ENCODE assay signal across 23 cellular contexts in the genomic region with DNA sequence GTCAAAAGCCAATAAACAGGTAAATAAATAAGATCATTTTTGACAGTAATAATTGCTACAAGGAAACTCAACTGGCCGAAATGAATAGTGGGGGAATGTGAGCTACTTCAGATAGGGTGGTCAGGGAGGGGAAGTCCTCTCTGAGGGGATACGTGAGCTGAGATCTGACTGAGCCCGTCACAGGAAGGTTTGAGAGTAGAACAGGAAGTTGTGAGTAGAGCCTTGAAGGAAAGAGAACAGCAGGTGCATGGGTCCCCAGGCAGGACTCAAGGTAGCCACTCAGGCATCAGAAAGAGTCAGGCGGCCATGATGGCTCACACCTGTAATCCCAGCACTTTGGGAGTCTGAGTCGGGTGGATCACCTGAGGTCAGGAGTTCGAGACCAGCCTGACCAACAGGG. TPM values are rescaled to one million over a fixed set of nuclear protein-coding genes. Genes with fewer than 3 reads are reported as not detected.
DNase-seq lines count a peak whose midpoint lies in the region; ATAC-seq and TF ChIP-seq lines count a peak whose summit lies in the region.
"Had no signal": no experiment of that assay in that cellular context is flagged by ENCODE, and none has a peak within 500 bp of the region (broad histone marks: within the 10 kb centered on the region; RNA-seq: fewer than 3 reads in every experiment).

No MANE protein-coding gene starts in this region.

- peaks cover 26% of the 10 kb centered on the region for H3K4me1 Mint-ChIP-seq in activated CD8-positive, alpha-beta memory T cell treated with anti-CD3 and anti-CD28 coated beads, Interleukin-2, amount 10 ng/mL, durations not matched to agents 7 days and 5 days
- H3K4me1 Mint-ChIP-seq in activated B cell treated with CpG ODN at 0.5 μM for 24 hours (peaks cover 46% of the 10 kb centered on the region), glutamatergic neuron (ENCODE audit: low read depth, unreplicated experiment) (peaks cover 11% of the 10 kb centered on the region)
- H3K4me1 Mint-ChIP-seq in stimulated activated naive B cell treated with anti-CD40 and anti-IgM and Interleukin-4, amounts not matched to agents 10 μg/mL and 1 μg/mL and 100 μg/mL, for 72 hours = peaks cover 33 to 49% of the 10 kb centered on the region in 2 donors

- H3K4me3 Mint-ChIP-seq in activated CD8-positive, alpha-beta memory T cell treated with anti-CD3 and anti-CD28 coated beads, Interleukin-2, amount 10 ng/mL, durations not matched to agents 7 days and 5 days = no peak overlapping the region
- H3K4me3 Mint-ChIP-seq in activated B cell treated with CpG ODN at 0.5 μM for 24 hours (no peak overlapping the region), glutamatergic neuron (ENCODE audit: unreplicated experiment) (peak overlapping the region; percentile 52)
- no peak overlapping the region for H3K4me3 Mint-ChIP-seq in stimulated activated naive B cell treated with anti-CD40 and anti-IgM and Interleukin-4, amounts not matched to agents 10 μg/mL and 1 μg/mL and 100 μg/mL, for 72 hours

- POLR2A ChIA-PET in activated B cell treated with CpG ODN at 0.5 μM for 24 hours (lab: Charles Lee) = interaction anchor here (1.1 kb wide), 1 partner anchor 86 kb away, joined by 4 read pairs; no protein-coding TSS in a partner anchor

- no peaks in the 10 kb centered on the region for H3K27me3 Mint-ChIP-seq in activated CD8-positive, alpha-beta memory T cell treated with anti-CD3 and anti-CD28 coated beads, Interleukin-2, amount 10 ng/mL, durations not matched to agents 7 days and 5 days
- no peaks in the 10 kb centered on the region for H3K27me3 Mint-ChIP-seq in activated B cell treated with CpG ODN at 0.5 μM for 24 hours
- H3K27me3 Mint-ChIP-seq in glutamatergic neuron (ENCODE audit: unreplicated experiment) = peaks cover 2% of the 10 kb centered on the region
- no peaks in the 10 kb centered on the region for H3K27me3 Mint-ChIP-seq in stimulated activated naive B cell treated with anti-CD40 and anti-IgM and Interleukin-4, amounts not matched to agents 10 μg/mL and 1 μg/mL and 100 μg/mL, for 72 hours

- no peaks in the 10 kb centered on the region for H3K9me3 Mint-ChIP-seq in activated CD8-positive, alpha-beta memory T cell treated with anti-CD3 and anti-CD28 coated beads, Interleukin-2, amount 10 ng/mL, durations not matched to agents 7 days and 5 days (ENCODE audit: low read depth)
- H3K9me3 Mint-ChIP-seq in activated B cell treated with CpG ODN at 0.5 μM for 24 hours (no peaks in the 10 kb centered on the region), glutamatergic neuron (ENCODE audit: unreplicated experiment) (peaks cover 4% of the 10 kb centered on the region)
- no peaks in the 10 kb centered on the region for H3K9me3 Mint-ChIP-seq in stimulated activated naive B cell treated with anti-CD40 and anti-IgM and Interleukin-4, amounts not matched to agents 10 μg/mL and 1 μg/mL and 100 μg/mL, for 72 hours

- H3K27ac Mint-ChIP-seq in activated CD8-positive, alpha-beta memory T cell treated with anti-CD3 and anti-CD28 coated beads, Interleukin-2, amount 10 ng/mL, durations not matched to agents 7 days and 5 days = peak overlapping the region; percentile 72
- H3K27ac Mint-ChIP-seq in activated B cell treated with CpG ODN at 0.5 μM for 24 hours (peak overlapping the region; percentile 84), glutamatergic neuron (ENCODE audit: unreplicated experiment) (peak overlapping the region; percentile 55)
- peak overlapping the region; percentile 87 for H3K27ac Mint-ChIP-seq in stimulated activated naive B cell treated with anti-CD40 and anti-IgM and Interleukin-4, amounts not matched to agents 10 μg/mL and 1 μg/mL and 100 μg/mL, for 72 hours

- peaks cover 21% of the 10 kb centered on the region for H3K36me3 Mint-ChIP-seq in activated CD8-positive, alpha-beta memory T cell treated with anti-CD3 and anti-CD28 coated beads, Interleukin-2, amount 10 ng/mL, durations not matched to agents 7 days and 5 days
- H3K36me3 Mint-ChIP-seq in activated B cell treated with CpG ODN at 0.5 μM for 24 hours (ENCODE audit: low read depth) = peaks cover 26% of the 10 kb centered on the region
- peaks cover 5% of the 10 kb centered on the region for H3K36me3 Mint-ChIP-seq in glutamatergic neuron (ENCODE audit: unreplicated experiment)
- H3K36me3 Mint-ChIP-seq in stimulated activated naive B cell treated with anti-CD40 and anti-IgM and Interleukin-4, amounts not matched to agents 10 μg/mL and 1 μg/mL and 100 μg/mL, for 72 hours = peaks cover 40 to 60% of the 10 kb centered on the region in 2 donors

- intact Hi-C loops in activated B cell treated with CpG ODN at 0.5 μM for 24 hours (cut with micrococcal nuclease) = loop anchor here (10.0 kb wide), 1 partner anchor 195 kb away; a partner anchor contains a TSS

- DNase-seq in activated CD8-positive, alpha-beta memory T cell treated with anti-CD3 and anti-CD28 coated beads, Interleukin-2, amount 10 ng/mL, durations not matched to agents 7 days and 5 days = no peak
- no peak for DNase-seq in activated CD8-positive, alpha-beta memory T cell treated with anti-CD3 and anti-CD28 coated beads, Interleukin-2, amount 50 U/mL, for 4 hours
- no peak for DNase-seq in activated B cell treated with CpG ODN at 0.5 μM for 24 hours
- no peak for DNase-seq in glutamatergic neuron
- no peak for DNase-seq in stimulated activated naive B cell treated with anti-CD40 and anti-IgM and Interleukin-4, amounts not matched to agents 10 μg/mL and 1 μg/mL and 100 μg/mL, for 72 hours
- DNase-seq in stimulated activated CD4-positive, alpha-beta T cell treated with anti-CD3 and anti-CD28 coated beads, Interleukin-12 subunit alpha, Interleukin-12 subunit beta, amount 100 ng/mL, for 4 hours = no peak
- DNase-seq: activated CD4-positive, CD25-positive, alpha-beta regulatory T cell; activated effector memory CD4-positive, alpha-beta T cell treated with anti-CD3 and anti-CD28 coated beads, Interleukin-2, amount 50 U/mL, for 16 hours; cerebellar nuclear complex; DMS53; effector CD8-positive, alpha-beta T cell; IMR-90; left ventricle myocardium superior; MM.1S; NCI-H1694; NCI-H774; OCI-M1; right lobe of liver; SHP77; upper lobe of right lung had no signal

- no peak for TF ChIP-seq CTCF in activated B cell treated with CpG ODN at 0.5 μM for 24 hours (IDR thresholded peaks at IDR 0.05)
- no peak for TF ChIP-seq CTCF in glutamatergic neuron (IDR thresholded peaks at IDR 0.05; ENCODE audit: partially characterized antibody, unreplicated experiment)

- CTCF ChIA-PET in activated CD8-positive, alpha-beta memory T cell treated with anti-CD3 and anti-CD28 coated beads, Interleukin-2, amount 10 ng/mL, durations not matched to agents 7 days and 5 days (lab: Charles Lee) = interaction anchor here (0.7 to 2.7 kb wide), 3 partner anchors 31 to 143 kb away, joined by 3 to 14 read pairs (median 11); no protein-coding TSS in a partner anchor
- CTCF ChIA-PET in activated B cell treated with CpG ODN at 0.5 μM for 24 hours (lab: Charles Lee) = interaction anchor here (0.6 to 1.0 kb wide), 2 partner anchors 10 to 34 kb away, joined by 3 to 4 read pairs; no protein-coding TSS in a partner anchor

- no peak for ATAC-seq in activated CD8-positive, alpha-beta memory T cell treated with anti-CD3 and anti-CD28 coated beads, Interleukin-2, amount 10 ng/mL, durations not matched to agents 7 days and 5 days
- ATAC-seq in activated B cell treated with CpG ODN at 0.5 μM for 24 hours (ENCODE audit: low read depth) = peak; percentile 57
- peak; percentile 63 for ATAC-seq in stimulated activated naive B cell treated with anti-CD40 and anti-IgM and Interleukin-4, amounts not matched to agents 10 μg/mL and 1 μg/mL and 100 μg/mL, for 72 hours (replicated peaks)
- no peak for ATAC-seq in GM19328 (IDR thresholded peaks at IDR 0.05; ENCODE audit: unreplicated experiment)
- ATAC-seq in GM19455 (IDR thresholded peaks at IDR 0.05; ENCODE audit: unreplicated experiment) = no peak
- ATAC-seq: A549, left ventricle myocardium superior, right lobe of liver, upper lobe of right lung had no signal

RNA-seq across cellular contexts. Expression of a gene that starts 6.3 kb away (rescaled TPM):
- 10 to 100 TPM; 12.9 to 23.0 TPM for total RNA-seq in activated CD8-positive, alpha-beta memory T cell treated with anti-CD3 and anti-CD28 coated beads, Interleukin-2, amount 10 ng/mL, durations not matched to agents 7 days and 5 days
- total RNA-seq in activated B cell treated with CpG ODN at 0.5 μM for 24 hours = 13.1 and 14.1 TPM in 2 replicates
- 184 TPM for total RNA-seq in glutamatergic neuron (ENCODE audit: unreplicated experiment)

RNA-seq across cellular contexts. Expression of a gene that starts 6.7 kb away (rescaled TPM):
- 10 to 100 TPM; 18.6 to 21.3 TPM for total RNA-seq in activated CD8-positive, alpha-beta memory T cell treated with anti-CD3 and anti-CD28 coated beads, Interleukin-2, amount 10 ng/mL, durations not matched to agents 7 days and 5 days
- total RNA-seq in activated B cell treated with CpG ODN at 0.5 μM for 24 hours (14.5 and 17.3 TPM in 2 replicates), glutamatergic neuron (ENCODE audit: unreplicated experiment) (15.0 TPM)

RNA-seq across cellular contexts. Expression of a gene that starts 14.1 kb away (rescaled TPM):
- 10 to 100 TPM; 16.8 to 19.7 TPM for total RNA-seq in activated CD8-positive, alpha-beta memory T cell treated with anti-CD3 and anti-CD28 coated beads, Interleukin-2, amount 10 ng/mL, durations not matched to agents 7 days and 5 days
- total RNA-seq in activated B cell treated with CpG ODN at 0.5 μM for 24 hours = 1.9 and 2.1 TPM in 2 replicates
- 0.96 TPM for total RNA-seq in glutamatergic neuron (ENCODE audit: unreplicated experiment)

RNA-seq across cellular contexts. Expression of a gene that starts 14.4 kb away (rescaled TPM):
- total RNA-seq in activated CD8-positive, alpha-beta memory T cell treated with anti-CD3 and anti-CD28 coated beads, Interleukin-2, amount 10 ng/mL, durations not matched to agents 7 days and 5 days = 10 to 100 TPM; 47.7 to 50.6 TPM
- total RNA-seq in activated B cell treated with CpG ODN at 0.5 μM for 24 hours = 31.9 and 34.5 TPM in 2 replicates
- total RNA-seq in glutamatergic neuron (ENCODE audit: unreplicated experiment) = 39.5 TPM

RNA-seq across cellular contexts. Expression of a gene that starts 22.2 kb away (rescaled TPM):
- under 1 TPM; 0.37 to 0.79 TPM for total RNA-seq in activated CD8-positive, alpha-beta memory T cell treated with anti-CD3 and anti-CD28 coated beads, Interleukin-2, amount 10 ng/mL, durations not matched to agents 7 days and 5 days
- total RNA-seq in activated B cell treated with CpG ODN at 0.5 μM for 24 hours (0.29 and 0.42 TPM in 2 replicates), glutamatergic neuron (ENCODE audit: unreplicated experiment) (0.51 TPM)
- total RNA-seq: IMR-90 had no signal

Comparison
In these comparisons a context has a peak if more than half of its experiments do, and no peak if none do; other contexts are left out.
1. ATAC-seq: peak in activated B cell treated with CpG ODN at 0.5 μM for 24 hours (single experiment) and stimulated activated naive B cell treated with anti-CD40 and anti-IgM and Interleukin-4, amounts not matched to agents 10 μg/mL and 1 μg/mL and 100 μg/mL, for 72 hours (2 of 2); none in activated CD8-positive, alpha-beta memory T cell treated with anti-CD3 and anti-CD28 coated beads, Interleukin-2, amount 10 ng/mL, durations not matched to agents 7 days and 5 days (single experiment), GM19328 (single experiment) and GM19455 (single experiment).
2. Peak in every context shown above with its lines, with median percentiles within 50 percentile points of each other: H3K27ac Mint-ChIP-seq.